In genomic region chr10:58177362-58177947, GRCh38 we compare ENCODE assay signal across 8 cellular contexts.
A peak's percentile ranks its signal among the peaks of the same experiment; 100 is the strongest.
DNase-seq lines count a peak whose midpoint lies in the region; ATAC-seq and TF ChIP-seq lines count a peak whose summit lies in the region.

No MANE protein-coding gene starts in this region.

- ATAC-seq in HG03280 (IDR thresholded peaks at IDR 0.05; ENCODE audit: unreplicated experiment): no peak

- TF ChIP-seq CTCF in LNCAP (IDR thresholded peaks at IDR 0.05): peak; percentile 64

- DNase-seq in NCI-H2171 treated with DMSO at 0.1 percent for 48 hours (lab: John Stamatoyannopoulos, UW) (peak; percentile 39), NCI-H2171 (lab: John Stamatoyannopoulos, UW) (no peak), amniotic epithelial cell (ENCODE audit: low read depth) (peak; percentile 39), left kidney (ENCODE audit: low read depth, low spot score) (peak; percentile 47), NCI-H1048 (lab: John Stamatoyannopoulos, UW) (no peak)
- no peak for DNase-seq in activated CD4-positive, CD25-positive, alpha-beta regulatory T cell (lab: John Stamatoyannopoulos, UW)

Comparison
In these comparisons a context has a peak if more than half of its experiments do, and no peak if none do; other contexts are left out.
1. DNase-seq: peak in NCI-H2171 treated with DMSO at 0.1 percent for 48 hours (single experiment), amniotic epithelial cell (single experiment) and left kidney (single experiment); none in NCI-H2171 (single experiment), NCI-H1048 (single experiment) and activated CD4-positive, CD25-positive, alpha-beta regulatory T cell (0 of 4).